In genomic region chr9:114047717-114048116, GRCh38 we compare ENCODE assay signal across 9 cellular contexts. TPM values are rescaled to one million over a fixed set of nuclear protein-coding genes. Genes with fewer than 3 reads are reported as not detected.
DNase-seq lines count a peak whose midpoint lies in the region; ATAC-seq and TF ChIP-seq lines count a peak whose summit lies in the region.
"Had no signal": no experiment of that assay in that cellular context is flagged by ENCODE, and none has a peak within 500 bp of the region (broad histone marks: within the 10 kb centered on the region; RNA-seq: fewer than 3 reads in every experiment).

No MANE protein-coding gene starts in this region.

- no peaks in the 10 kb centered on the region for H3K27me3 Mint-ChIP-seq in natural killer cell (ENCODE audit: low read depth in 2 of 2)

- H4K8ac ChIP-seq in trophoblast cell (ENCODE audit: low read depth, low read length), result no peak overlapping the region

- H3K9ac ChIP-seq in trophoblast cell (ENCODE audit: low read length), result no peak overlapping the region

- H3K4me1 ChIP-seq in trophoblast cell (ENCODE audit: control insufficient read depth in 1 of 2, insufficient read depth in 2 of 2, low read length in 2 of 2), result no peaks in the 10 kb centered on the region

- no peak overlapping the region for H3K27ac Mint-ChIP-seq in natural killer cell
- H3K27ac Mint-ChIP-seq: activated naive CD8-positive, alpha-beta T cell treated with anti-CD3 and anti-CD28 coated beads, Interleukin-2, amount 50 U/mL, for 24 hours had no signal

- H3K4me2 ChIP-seq in trophoblast cell (ENCODE audit: low read length), result no peak overlapping the region

- no CpG with 5 or more reads among the region's 3 CpGs for WGBS in trophoblast cell (ENCODE audit: extremely low coverage, insufficient coverage, insufficient read length)

- H2BK5ac ChIP-seq in trophoblast cell (ENCODE audit: low read depth, low read length, poor library complexity), result no peak overlapping the region

- H4K12ac ChIP-seq in trophoblast cell (ENCODE audit: low read depth, low read length), result no peak overlapping the region

- peak; percentile 4 for DNase-seq in NCI-H460 (ENCODE audit: extremely low read depth, low read depth)
- peak; percentile 10 to 32 for DNase-seq in dermis microvascular lymphatic vessel endothelial cell (ENCODE audit: low read depth in 2 of 2)
- DNase-seq in trophoblast cell, result peak; percentile 17 to 44
- no peak for DNase-seq in stimulated activated CD4-positive, alpha-beta T cell treated with anti-CD3 and anti-CD28 coated beads, Interleukin-15, amount 100 ng/mL, for 24 hours
- DNase-seq in natural killer cell, result no peak
- no peak for DNase-seq in activated gamma-delta T cell (lab: John Stamatoyannopoulos, UW)
- DNase-seq in T1000 (lab: John Stamatoyannopoulos, UW), result no peak
- DNase-seq: activated naive CD8-positive, alpha-beta T cell treated with anti-CD3 and anti-CD28 coated beads, Interleukin-2, amount 50 U/mL, for 24 hours had no signal

- no peak overlapping the region for H3K4me3 ChIP-seq in trophoblast cell (ENCODE audit: low read depth, low read length)

- no peak overlapping the region for H3K14ac ChIP-seq in trophoblast cell (ENCODE audit: low read length)

- no peaks in the 10 kb centered on the region for H3K4me1 Mint-ChIP-seq in natural killer cell
- H3K4me1 Mint-ChIP-seq: activated naive CD8-positive, alpha-beta T cell treated with anti-CD3 and anti-CD28 coated beads, Interleukin-2, amount 50 U/mL, for 24 hours had no signal

- no peak overlapping the region for H2AK5ac ChIP-seq in trophoblast cell (ENCODE audit: low read length)

- H3K9me3 ChIP-seq in trophoblast cell (ENCODE audit: insufficient read depth, low read depth, low read length), result no peaks in the 10 kb centered on the region

- H2BK12ac ChIP-seq in trophoblast cell (ENCODE audit: low read length), result no peak overlapping the region

- no peaks in the 10 kb centered on the region for H3K79me1 ChIP-seq in trophoblast cell (ENCODE audit: low read length)

- peaks cover 19 to 32% of the 10 kb centered on the region in 2 experiments for H3K36me3 ChIP-seq in trophoblast cell (ENCODE audit: control insufficient read depth in 1 of 2, insufficient read depth in 2 of 2, low read length in 2 of 2)

- no peak overlapping the region for H4K91ac ChIP-seq in trophoblast cell (ENCODE audit: low read depth, low read length)

- no peak overlapping the region for H3K18ac ChIP-seq in trophoblast cell (ENCODE audit: low read length)

- intact Hi-C loops in natural killer cell (cut with micrococcal nuclease), result no loop called here

- H3K27me3 ChIP-seq in trophoblast cell (ENCODE audit: insufficient read depth, low read length), result no peaks in the 10 kb centered on the region

- ATAC-seq in natural killer cell, result no peak
- ATAC-seq: activated naive CD8-positive, alpha-beta T cell treated with anti-CD3 and anti-CD28 coated beads, Interleukin-2, amount 50 U/mL, for 24 hours had no signal

- H3K4ac ChIP-seq in trophoblast cell (ENCODE audit: low read depth, low read length), result no peak overlapping the region

- H3K9me3 Mint-ChIP-seq in natural killer cell, result no peaks in the 10 kb centered on the region
- H3K9me3 Mint-ChIP-seq: activated naive CD8-positive, alpha-beta T cell treated with anti-CD3 and anti-CD28 coated beads, Interleukin-2, amount 50 U/mL, for 24 hours had no signal

- no peaks in the 10 kb centered on the region for H3K36me3 Mint-ChIP-seq in natural killer cell

- no peaks in the 10 kb centered on the region for H3K79me2 ChIP-seq in trophoblast cell (ENCODE audit: control insufficient read depth, insufficient read depth, low read length, poor library complexity)

- no peak overlapping the region for H3K4me3 Mint-ChIP-seq in natural killer cell
- H3K4me3 Mint-ChIP-seq: activated naive CD8-positive, alpha-beta T cell treated with anti-CD3 and anti-CD28 coated beads, Interleukin-2, amount 50 U/mL, for 24 hours had no signal

- TF ChIP-seq CTCF in GM12874 (IDR thresholded peaks at IDR 0.05; ENCODE audit: insufficient read depth, low read depth, low read length) (peak; percentile 13; the same call in 1 of the 2 replicates), natural killer cell (IDR thresholded peaks at IDR 0.05) (no peak)

- no peak overlapping the region for H3K23ac ChIP-seq in trophoblast cell (ENCODE audit: low read length)

- H2AFZ ChIP-seq in trophoblast cell (ENCODE audit: insufficient read depth, low read length, poor library complexity), result no peak overlapping the region

- no peak overlapping the region for H2BK120ac ChIP-seq in trophoblast cell (ENCODE audit: insufficient read depth, low read length, poor library complexity)

- no peak overlapping the region for H3K27ac ChIP-seq in trophoblast cell (ENCODE audit: low read depth, low read length)

RNA-seq across cellular contexts. Expression of gene AMBP, which starts 30.4 kb away (rescaled TPM):
- total RNA-seq in NCI-H460 (2014; rRNA removed; shearing (Covaris generic)), result 0.62 and 1.1 TPM in 2 replicates
- 0.70 and 0.96 TPM in 2 replicates for polyA plus RNA-seq in NCI-H460 (2014; cell fraction: nucleus; rRNA removed)
- total RNA-seq in dermis microvascular lymphatic vessel endothelial cell, result not detected in 2 replicates
- polyA plus RNA-seq in trophoblast cell (2013), result 0.04 TPM in 1 of 2 replicates, not detected in the other
- total RNA-seq in natural killer cell, result not detected

RNA-seq across cellular contexts. Expression of gene KIF12, which starts 51.4 kb away (rescaled TPM):
- not detected in 2 replicates for total RNA-seq in NCI-H460 (2014; rRNA removed; shearing (Covaris generic))
- polyA plus RNA-seq in NCI-H460 (2014; cell fraction: nucleus; rRNA removed), result 0.08 and 0.16 TPM in 2 replicates
- not detected in 2 replicates for total RNA-seq in dermis microvascular lymphatic vessel endothelial cell
- polyA plus RNA-seq in trophoblast cell (2013), result 0.27 and 0.56 TPM in 2 replicates
- not detected for total RNA-seq in natural killer cell

Comparison
In these comparisons a context has a peak if more than half of its experiments do, and no peak if none do; other contexts are left out.
1. DNase-seq: peak in NCI-H460 (single experiment), dermis microvascular lymphatic vessel endothelial cell (2 of 2) and trophoblast cell (2 of 2); none in stimulated activated CD4-positive, alpha-beta T cell treated with anti-CD3 and anti-CD28 coated beads, Interleukin-15, amount 100 ng/mL, for 24 hours (single experiment), natural killer cell (single experiment), activated gamma-delta T cell (single experiment) and T1000 (single experiment).